In the genomic region with DNA sequence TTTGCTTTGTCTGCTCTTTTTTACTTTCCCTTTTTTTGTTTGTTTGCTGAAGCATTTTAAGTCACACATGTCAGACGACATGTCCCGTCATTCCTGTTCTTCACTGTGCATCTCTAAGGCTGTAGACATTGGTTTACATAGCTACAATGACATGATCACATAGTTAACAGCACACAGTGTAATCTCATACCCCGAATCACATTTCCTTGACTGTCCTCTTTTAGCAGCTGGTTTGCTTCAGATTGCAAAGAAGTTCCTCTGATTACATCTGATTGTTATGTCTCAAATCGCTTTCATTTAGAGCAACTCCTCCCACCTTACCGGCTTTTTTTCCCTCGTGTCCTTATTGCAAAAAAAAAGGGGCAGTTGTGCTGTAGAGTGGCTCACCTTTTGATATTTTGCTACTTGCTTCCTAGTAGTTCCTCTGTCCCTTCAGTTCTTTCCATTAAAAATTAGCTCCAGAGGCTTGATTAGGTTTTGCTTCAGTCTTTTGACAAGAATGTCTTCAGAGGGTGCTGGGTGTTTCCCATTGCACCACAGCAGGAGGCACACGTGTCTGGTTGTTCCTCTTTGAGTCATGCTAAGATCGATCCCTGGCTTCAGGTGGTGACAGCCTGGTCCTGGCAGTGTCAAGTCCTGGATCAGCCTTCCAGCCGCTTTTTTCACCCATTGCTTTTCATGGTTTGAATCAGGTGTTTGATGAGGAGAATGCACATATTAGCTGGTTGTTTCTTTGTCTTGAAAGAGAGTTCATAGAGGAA, we compare ENCODE assay signal across 12 cellular contexts. TPM values are rescaled to one million over a fixed set of nuclear protein-coding genes. Genes with fewer than 3 reads are reported as not detected.
A peak's percentile ranks its signal among the peaks of the same experiment; 100 is the strongest.
DNase-seq lines count a peak whose midpoint lies in the region; ATAC-seq and TF ChIP-seq lines count a peak whose summit lies in the region.
"Had no signal": no experiment of that assay in that cellular context is flagged by ENCODE, and none has a peak within 500 bp of the region (broad histone marks: within the 10 kb centered on the region; RNA-seq: fewer than 3 reads in every experiment).

No MANE protein-coding gene starts in this region.

- CTCF ChIA-PET in activated naive CD4-positive, alpha-beta T cell treated with anti-CD3 and anti-CD28 coated beads, Interleukin-2, amount 10 ng/mL, durations not matched to agents 7 days and 5 days (lab: Charles Lee), result interaction anchor here (0.8 to 1.5 kb wide), 4 partner anchors 20 to 102 kb away, joined by 3 to 5 read pairs (median 4); no protein-coding TSS in a partner anchor

- TF ChIP-seq CTCF in OCI-LY3 (IDR thresholded peaks at IDR 0.05; ENCODE audit: low read depth, low read length), result peak; percentile 5; the same call in 1 of the 2 replicates
- no peak for TF ChIP-seq CTCF in fibroblast of lung (conservative IDR thresholded peaks at IDR 0.05 in 1 of 2, IDR thresholded peaks at IDR 0.05 in 1 of 2; ENCODE audit: low read depth in 1 of 2, low read length in 2 of 2)
- no peak for TF ChIP-seq CTCF in dorsolateral prefrontal cortex (IDR thresholded peaks at IDR 0.05 in 54 of 56, conservative IDR thresholded peaks at IDR 0.05 in 2 of 56; ENCODE audit: low read depth in 1 of 56, partially characterized antibody in 56 of 56)

- H3K4me2 ChIP-seq in OCI-LY3 (ENCODE audit: low read length) (peak overlapping the region; percentile 42), fibroblast of lung (ENCODE audit: extremely low read depth, insufficient read depth, low read length) (no peak overlapping the region)

- H3K9me3 Mint-ChIP-seq in activated naive CD4-positive, alpha-beta T cell treated with anti-CD3 and anti-CD28 coated beads, Interleukin-2, amount 10 ng/mL, durations not matched to agents 7 days and 5 days, result no peaks in the 10 kb centered on the region
- H3K9me3 Mint-ChIP-seq: central memory CD8-positive, alpha-beta T cell had no signal

- H3K27ac ChIP-seq in OCI-LY3 (ENCODE audit: low read length) (no peak overlapping the region), fibroblast of lung (ENCODE audit: insufficient read depth, low read length) (no peak overlapping the region), substantia nigra (ENCODE audit: low read depth, low read length, poor library complexity, severe bottlenecking) (peak overlapping the region; percentile 44), dorsolateral prefrontal cortex (peak overlapping the region in 29 of 59 donors; percentile 4 to 68 (median 36))
- H3K27ac ChIP-seq: C4-2B, suprapubic skin had no signal

- peaks cover 38% of the 10 kb centered on the region for H3K4me1 Mint-ChIP-seq in activated naive CD4-positive, alpha-beta T cell treated with anti-CD3 and anti-CD28 coated beads, Interleukin-2, amount 10 ng/mL, durations not matched to agents 7 days and 5 days

- H3K79me2 ChIP-seq in OCI-LY3 (ENCODE audit: low read length) (peaks cover 5% of the 10 kb centered on the region; the same call in 1 of the 2 replicates), fibroblast of lung (ENCODE audit: control insufficient read depth, insufficient read depth, low read length) (no peaks in the 10 kb centered on the region)

- H4K20me1 ChIP-seq in OCI-LY3 (ENCODE audit: insufficient read depth, low read length) (peaks cover 7% of the 10 kb centered on the region; the same call in 1 of the 2 replicates), fibroblast of lung (ENCODE audit: control insufficient read depth, extremely low read depth, insufficient read depth, low read length) (no peaks in the 10 kb centered on the region)

- peak overlapping the region; percentile 4 for H3K4me3 Mint-ChIP-seq in activated naive CD4-positive, alpha-beta T cell treated with anti-CD3 and anti-CD28 coated beads, Interleukin-2, amount 10 ng/mL, durations not matched to agents 7 days and 5 days
- H3K4me3 Mint-ChIP-seq: central memory CD8-positive, alpha-beta T cell had no signal

- peak overlapping the region; percentile 80 for H3K27ac Mint-ChIP-seq in activated naive CD4-positive, alpha-beta T cell treated with anti-CD3 and anti-CD28 coated beads, Interleukin-2, amount 10 ng/mL, durations not matched to agents 7 days and 5 days

- no peaks in the 10 kb centered on the region for H3K9me3 ChIP-seq in OCI-LY3 (ENCODE audit: insufficient read depth, low read length)
- no peaks in the 10 kb centered on the region for H3K9me3 ChIP-seq in fibroblast of lung (ENCODE audit: control insufficient read depth, insufficient read depth, low read depth, low read length)
- H3K9me3 ChIP-seq: suprapubic skin had no signal

- no peak overlapping the region for H3K4me3 ChIP-seq in OCI-LY3 (ENCODE audit: low read length)
- H3K4me3 ChIP-seq in fibroblast of lung (replicated peaks in 1 of 4; ENCODE audit: control extremely low read depth in 1 of 4, insufficient read depth in 1 of 4, low read depth in 3 of 4, low read length in 4 of 4), result no peak overlapping the region
- H3K4me3 ChIP-seq in dorsolateral prefrontal cortex, result peak overlapping the region in 2 of 59 donors; percentile 6 to 13
- H3K4me3 ChIP-seq: suprapubic skin had no signal

- H3K27me3 Mint-ChIP-seq in activated naive CD4-positive, alpha-beta T cell treated with anti-CD3 and anti-CD28 coated beads, Interleukin-2, amount 10 ng/mL, durations not matched to agents 7 days and 5 days, result no peaks in the 10 kb centered on the region
- H3K27me3 Mint-ChIP-seq: central memory CD8-positive, alpha-beta T cell had no signal

- H2AFZ ChIP-seq in OCI-LY3 (ENCODE audit: low read depth, low read length) (no peak overlapping the region), fibroblast of lung (ENCODE audit: low read length) (no peak overlapping the region)

- H3K27me3 ChIP-seq in OCI-LY3 (ENCODE audit: low read depth, low read length) (no peaks in the 10 kb centered on the region), fibroblast of lung (ENCODE audit: control insufficient read depth, insufficient read depth, low read length) (no peaks in the 10 kb centered on the region), dorsolateral prefrontal cortex (no peaks in the 10 kb centered on the region)
- H3K27me3 ChIP-seq: suprapubic skin had no signal

- H3K36me3 Mint-ChIP-seq in activated naive CD4-positive, alpha-beta T cell treated with anti-CD3 and anti-CD28 coated beads, Interleukin-2, amount 10 ng/mL, durations not matched to agents 7 days and 5 days, result peaks cover 30% of the 10 kb centered on the region

- H3K36me3 ChIP-seq in OCI-LY3 (replicated peaks; ENCODE audit: low read depth, low read length) (peaks cover 23% of the 10 kb centered on the region), fibroblast of lung (ENCODE audit: control insufficient read depth, insufficient read depth, low read length) (peaks cover 1% of the 10 kb centered on the region)

- ATAC-seq in sciatic nerve, result no peak
- ATAC-seq: PC-3 had no signal

- H3K4me1 ChIP-seq in OCI-LY3 (ENCODE audit: low read length) (peaks cover 33% of the 10 kb centered on the region), fibroblast of lung (ENCODE audit: control insufficient read depth, extremely low read depth, insufficient read depth, low read length) (no peaks in the 10 kb centered on the region)

- H3K9ac ChIP-seq in OCI-LY3 (ENCODE audit: low read length) (no peak overlapping the region), fibroblast of lung (ENCODE audit: insufficient read depth, low read length) (no peak overlapping the region)

- intact Hi-C loops in sciatic nerve (cut with DNase I), result no loop called here
- intact Hi-C loops in dorsolateral prefrontal cortex (cut with DNase I), result no loop called here

- DNase-seq in activated naive CD4-positive, alpha-beta T cell treated with anti-CD3 and anti-CD28 coated beads, Interleukin-2, amount 10 ng/mL, durations not matched to agents 7 days and 5 days, result peak; percentile 32
- no peak for DNase-seq in activated naive CD4-positive, alpha-beta T cell treated with Interleukin-2 at 50 U/mL for 16 hours
- DNase-seq in fibroblast of lung (ENCODE audit: low read depth in 2 of 2), result peak; percentile 25 to 51
- DNase-seq in substantia nigra (lab: John Stamatoyannopoulos, UW), result no peak
- DNase-seq in sciatic nerve (ENCODE audit: low spot score), result no peak
- no peak for DNase-seq in dorsolateral prefrontal cortex
- no peak for DNase-seq in activated CD8-positive, alpha-beta memory T cell treated with anti-CD3 and anti-CD28 coated beads, Interleukin-2, amount 50 U/mL, for 4 hours
- DNase-seq: PC-3 had no signal

RNA-seq across cellular contexts. Expression of a gene that starts 35.0 kb away (rescaled TPM):
- total RNA-seq in fibroblast of lung (43.9 and 46.0 TPM in 2 replicates), sciatic nerve (74.6 TPM), dorsolateral prefrontal cortex (100 to 1,000 TPM in 99 of 120 experiments, 10 to 100 TPM in 21; 82.2 to 211 (median 117) TPM)
- 44.1 and 55.1 TPM in 2 replicates for polyA plus RNA-seq in fibroblast of lung
- 35.4 and 43.0 TPM in 2 replicates for polyA plus RNA-seq in fibroblast of lung (2012)
- polyA minus RNA-seq in fibroblast of lung (ENCODE audit: low replicate concordance), result 12.0 and 39.3 TPM in 2 replicates

RNA-seq across cellular contexts. Expression of a gene that starts 35.4 kb away (rescaled TPM):
- total RNA-seq in fibroblast of lung (7.7 and 13.2 TPM in 2 replicates), sciatic nerve (49.2 TPM), dorsolateral prefrontal cortex (100 to 1,000 TPM in 116 of 120 experiments, 10 to 100 TPM in 4; 89.7 to 184 (median 138) TPM)
- 42.3 and 48.6 TPM in 2 replicates for polyA plus RNA-seq in fibroblast of lung
- polyA plus RNA-seq in fibroblast of lung (2012), result 49.6 and 50.9 TPM in 2 replicates
- 40.8 and 46.5 TPM in 2 replicates for polyA minus RNA-seq in fibroblast of lung (ENCODE audit: low replicate concordance)

Comparison
In these comparisons a context has a peak if more than half of its experiments do, and no peak if none do; other contexts are left out.
1. DNase-seq: peak in activated naive CD4-positive, alpha-beta T cell treated with anti-CD3 and anti-CD28 coated beads, Interleukin-2, amount 10 ng/mL, durations not matched to agents 7 days and 5 days (single experiment) and fibroblast of lung (2 of 2); none in activated naive CD4-positive, alpha-beta T cell treated with Interleukin-2 at 50 U/mL for 16 hours (single experiment), substantia nigra (0 of 49), sciatic nerve (single experiment), dorsolateral prefrontal cortex (0 of 10) and activated CD8-positive, alpha-beta memory T cell treated with anti-CD3 and anti-CD28 coated beads, Interleukin-2, amount 50 U/mL, for 4 hours (single experiment).